8 cellular contexts compared by ENCODE assay signal in the genomic region with DNA sequence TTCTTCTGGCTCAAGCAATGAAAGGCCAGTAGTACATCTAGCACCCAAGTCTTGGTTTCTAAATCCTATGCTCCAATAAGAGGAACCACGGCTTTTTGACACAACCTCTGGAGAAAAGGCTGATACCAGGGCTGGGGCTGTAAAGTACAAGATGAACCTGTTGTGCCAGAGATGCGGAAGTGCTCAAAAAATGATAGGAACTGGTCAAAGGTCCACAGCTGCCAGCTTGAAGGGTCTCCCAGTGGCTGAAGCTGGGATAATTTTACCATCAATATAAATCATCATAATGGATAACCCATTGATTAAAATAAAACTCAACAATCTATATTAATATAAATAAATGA. TPM values are rescaled to one million over a fixed set of nuclear protein-coding genes. Genes with fewer than 3 reads are reported as not detected.
DNase-seq lines count a peak whose midpoint lies in the region; ATAC-seq and TF ChIP-seq lines count a peak whose summit lies in the region.

No MANE protein-coding gene starts in this region.

- intact Hi-C loops in left ventricle myocardium inferior (cut with micrococcal nuclease) = no loop called here

- no peaks in the 10 kb centered on the region for H3K27me3 ChIP-seq in left ventricle myocardium inferior (ENCODE audit: low read depth)

- peak overlapping the region; percentile 82 for H3K27ac Mint-ChIP-seq in WTC11
- peak overlapping the region; percentile 91 for H3K27ac Mint-ChIP-seq in stimulated activated effector memory CD8-positive, alpha-beta T cell treated with anti-CD3 and anti-CD28 coated beads, Interleukin-12 subunit alpha, Interleukin-12 subunit beta, amount 100 ng/mL, for 72 hours

- POLR2A ChIA-PET in WTC11 (lab: Charles Lee) = interaction anchor here (0.6 kb wide), 1 partner anchor 1151 kb away, joined by 3 read pairs; no protein-coding TSS in a partner anchor

- CTCF ChIA-PET in WTC11 (lab: Charles Lee) = interaction anchor here (1.4 to 2.3 kb wide), 2 partner anchors 10 to 39 kb away, joined by 11 to 22 read pairs; no protein-coding TSS in a partner anchor

- DNase-seq in WTC11 (ENCODE audit: low spot score) = no peak
- DNase-seq in left ventricle myocardium inferior = no peak
- no peak for DNase-seq in stimulated activated effector memory CD8-positive, alpha-beta T cell treated with anti-CD3 and anti-CD28 coated beads, Interleukin-12 subunit alpha, Interleukin-12 subunit beta, amount 100 ng/mL, for 72 hours (ENCODE audit: low spot score in 2 of 2)
- DNase-seq in midbrain (lab: John Stamatoyannopoulos, UW) = no peak
- no peak for DNase-seq in stimulated activated CD4-positive, alpha-beta T cell treated with anti-CD3 and anti-CD28 coated beads, Interleukin-12 subunit alpha, Interleukin-12 subunit beta, amount 100 ng/mL, for 4 hours
- no peak for DNase-seq in NCI-H446 (lab: John Stamatoyannopoulos, UW)

- H3K9me3 ChIP-seq in left ventricle myocardium inferior (replicated peaks) = no peaks in the 10 kb centered on the region

- H3K36me3 Mint-ChIP-seq in WTC11 = no peaks in the 10 kb centered on the region
- H3K36me3 Mint-ChIP-seq in stimulated activated effector memory CD8-positive, alpha-beta T cell treated with anti-CD3 and anti-CD28 coated beads, Interleukin-12 subunit alpha, Interleukin-12 subunit beta, amount 100 ng/mL, for 72 hours = peaks cover 11% of the 10 kb centered on the region

- H3K27ac ChIP-seq in left ventricle myocardium inferior (replicated peaks) = peak overlapping the region; percentile 92

- no peaks in the 10 kb centered on the region for H3K36me3 ChIP-seq in left ventricle myocardium inferior

- TF ChIP-seq CTCF in GM12875 (IDR thresholded peaks at IDR 0.05; ENCODE audit: borderline replicate concordance, insufficient read depth, low read depth, low read length) (no peak), WTC11 (IDR thresholded peaks at IDR 0.05) (no peak), left ventricle myocardium inferior (IDR thresholded peaks at IDR 0.05; ENCODE audit: borderline replicate concordance) (no peak)

- peaks cover 14% of the 10 kb centered on the region for H3K4me1 Mint-ChIP-seq in WTC11
- H3K4me1 Mint-ChIP-seq in stimulated activated effector memory CD8-positive, alpha-beta T cell treated with anti-CD3 and anti-CD28 coated beads, Interleukin-12 subunit alpha, Interleukin-12 subunit beta, amount 100 ng/mL, for 72 hours = peaks cover 25% of the 10 kb centered on the region

- ATAC-seq in HG03521 (IDR thresholded peaks at IDR 0.05; ENCODE audit: unreplicated experiment) (peak; percentile 1), WTC11 (no peak)
- ATAC-seq in stimulated activated effector memory CD8-positive, alpha-beta T cell treated with anti-CD3 and anti-CD28 coated beads, Interleukin-12 subunit alpha, Interleukin-12 subunit beta, amount 100 ng/mL, for 72 hours = no peak

- peak overlapping the region; percentile 93 for H3K4me3 Mint-ChIP-seq in WTC11
- H3K4me3 Mint-ChIP-seq in stimulated activated effector memory CD8-positive, alpha-beta T cell treated with anti-CD3 and anti-CD28 coated beads, Interleukin-12 subunit alpha, Interleukin-12 subunit beta, amount 100 ng/mL, for 72 hours = peak overlapping the region; percentile 97

- no peaks in the 10 kb centered on the region; the same call in 1 of the 2 replicates for H3K27me3 Mint-ChIP-seq in WTC11 (ENCODE audit: low read depth)

- peak overlapping the region; percentile 91 for H3K4me3 ChIP-seq in GM12875 (ENCODE audit: low read depth, low read length)
- peak overlapping the region; percentile 79 for H3K4me3 ChIP-seq in left ventricle myocardium inferior

- no peaks in the 10 kb centered on the region for H3K9me3 Mint-ChIP-seq in WTC11
- H3K9me3 Mint-ChIP-seq in stimulated activated effector memory CD8-positive, alpha-beta T cell treated with anti-CD3 and anti-CD28 coated beads, Interleukin-12 subunit alpha, Interleukin-12 subunit beta, amount 100 ng/mL, for 72 hours = no peaks in the 10 kb centered on the region

- peaks cover 49% of the 10 kb centered on the region for H3K4me1 ChIP-seq in left ventricle myocardium inferior

TF ChIP-seq in WTC11, 78 proteins besides CTCF, POLR2A, EP300 and RAD21 (continues in another document):
- TF ChIP-seq JUN (CRISPR knock-in tag; IDR thresholded peaks at IDR 0.05) (no peak), SP1 (CRISPR knock-in tag; conservative IDR thresholded peaks at IDR 0.05) (no peak), NR3C1 (CRISPR knock-in tag; conservative IDR thresholded peaks at IDR 0.05; ENCODE audit: low read depth) (no peak), TEAD4 (CRISPR knock-in tag; IDR thresholded peaks at IDR 0.05) (no peak), GTF2I (CRISPR knock-in tag; conservative IDR thresholded peaks at IDR 0.05) (no peak), FOXJ3 (CRISPR knock-in tag; IDR thresholded peaks at IDR 0.05; ENCODE audit: borderline replicate concordance) (no peak)
- TF ChIP-seq, protein P1, sequence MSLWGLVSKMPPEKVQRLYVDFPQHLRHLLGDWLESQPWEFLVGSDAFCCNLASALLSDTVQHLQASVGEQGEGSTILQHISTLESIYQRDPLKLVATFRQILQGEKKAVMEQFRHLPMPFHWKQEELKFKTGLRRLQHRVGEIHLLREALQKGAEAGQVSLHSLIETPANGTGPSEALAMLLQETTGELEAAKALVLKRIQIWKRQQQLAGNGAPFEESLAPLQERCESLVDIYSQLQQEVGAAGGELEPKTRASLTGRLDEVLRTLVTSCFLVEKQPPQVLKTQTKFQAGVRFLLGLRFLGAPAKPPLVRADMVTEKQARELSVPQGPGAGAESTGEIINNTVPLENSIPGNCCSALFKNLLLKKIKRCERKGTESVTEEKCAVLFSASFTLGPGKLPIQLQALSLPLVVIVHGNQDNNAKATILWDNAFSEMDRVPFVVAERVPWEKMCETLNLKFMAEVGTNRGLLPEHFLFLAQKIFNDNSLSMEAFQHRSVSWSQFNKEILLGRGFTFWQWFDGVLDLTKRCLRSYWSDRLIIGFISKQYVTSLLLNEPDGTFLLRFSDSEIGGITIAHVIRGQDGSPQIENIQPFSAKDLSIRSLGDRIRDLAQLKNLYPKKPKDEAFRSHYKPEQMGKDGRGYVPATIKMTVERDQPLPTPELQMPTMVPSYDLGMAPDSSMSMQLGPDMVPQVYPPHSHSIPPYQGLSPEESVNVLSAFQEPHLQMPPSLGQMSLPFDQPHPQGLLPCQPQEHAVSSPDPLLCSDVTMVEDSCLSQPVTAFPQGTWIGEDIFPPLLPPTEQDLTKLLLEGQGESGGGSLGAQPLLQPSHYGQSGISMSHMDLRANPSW (CRISPR knock-in tag; conservative IDR thresholded peaks at IDR 0.05; ENCODE audit: low read depth) = no peak
- TF ChIP-seq, protein P2, sequence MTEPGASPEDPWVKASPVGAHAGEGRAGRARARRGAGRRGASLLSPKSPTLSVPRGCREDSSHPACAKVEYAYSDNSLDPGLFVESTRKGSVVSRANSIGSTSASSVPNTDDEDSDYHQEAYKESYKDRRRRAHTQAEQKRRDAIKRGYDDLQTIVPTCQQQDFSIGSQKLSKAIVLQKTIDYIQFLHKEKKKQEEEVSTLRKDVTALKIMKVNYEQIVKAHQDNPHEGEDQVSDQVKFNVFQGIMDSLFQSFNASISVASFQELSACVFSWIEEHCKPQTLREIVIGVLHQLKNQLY (CRISPR knock-in tag; IDR thresholded peaks at IDR 0.05) = no peak
- TF ChIP-seq, protein P3, sequence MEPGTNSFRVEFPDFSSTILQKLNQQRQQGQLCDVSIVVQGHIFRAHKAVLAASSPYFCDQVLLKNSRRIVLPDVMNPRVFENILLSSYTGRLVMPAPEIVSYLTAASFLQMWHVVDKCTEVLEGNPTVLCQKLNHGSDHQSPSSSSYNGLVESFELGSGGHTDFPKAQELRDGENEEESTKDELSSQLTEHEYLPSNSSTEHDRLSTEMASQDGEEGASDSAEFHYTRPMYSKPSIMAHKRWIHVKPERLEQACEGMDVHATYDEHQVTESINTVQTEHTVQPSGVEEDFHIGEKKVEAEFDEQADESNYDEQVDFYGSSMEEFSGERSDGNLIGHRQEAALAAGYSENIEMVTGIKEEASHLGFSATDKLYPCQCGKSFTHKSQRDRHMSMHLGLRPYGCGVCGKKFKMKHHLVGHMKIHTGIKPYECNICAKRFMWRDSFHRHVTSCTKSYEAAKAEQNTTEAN (CRISPR knock-in tag; IDR thresholded peaks at IDR 0.05) = no peak
- TF ChIP-seq, protein P4, sequence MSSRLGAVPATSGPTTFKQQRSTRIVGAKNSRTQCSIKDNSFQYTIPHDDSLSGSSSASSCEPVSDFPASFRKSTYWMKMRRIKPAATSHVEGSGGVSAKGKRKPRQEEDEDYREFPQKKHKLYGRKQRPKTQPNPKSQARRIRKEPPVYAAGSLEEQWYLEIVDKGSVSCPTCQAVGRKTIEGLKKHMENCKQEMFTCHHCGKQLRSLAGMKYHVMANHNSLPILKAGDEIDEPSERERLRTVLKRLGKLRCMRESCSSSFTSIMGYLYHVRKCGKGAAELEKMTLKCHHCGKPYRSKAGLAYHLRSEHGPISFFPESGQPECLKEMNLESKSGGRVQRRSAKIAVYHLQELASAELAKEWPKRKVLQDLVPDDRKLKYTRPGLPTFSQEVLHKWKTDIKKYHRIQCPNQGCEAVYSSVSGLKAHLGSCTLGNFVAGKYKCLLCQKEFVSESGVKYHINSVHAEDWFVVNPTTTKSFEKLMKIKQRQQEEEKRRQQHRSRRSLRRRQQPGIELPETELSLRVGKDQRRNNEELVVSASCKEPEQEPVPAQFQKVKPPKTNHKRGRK (CRISPR knock-in tag; IDR thresholded peaks at IDR 0.05; ENCODE audit: borderline replicate concordance) = no peak
- TF ChIP-seq, protein P5, sequence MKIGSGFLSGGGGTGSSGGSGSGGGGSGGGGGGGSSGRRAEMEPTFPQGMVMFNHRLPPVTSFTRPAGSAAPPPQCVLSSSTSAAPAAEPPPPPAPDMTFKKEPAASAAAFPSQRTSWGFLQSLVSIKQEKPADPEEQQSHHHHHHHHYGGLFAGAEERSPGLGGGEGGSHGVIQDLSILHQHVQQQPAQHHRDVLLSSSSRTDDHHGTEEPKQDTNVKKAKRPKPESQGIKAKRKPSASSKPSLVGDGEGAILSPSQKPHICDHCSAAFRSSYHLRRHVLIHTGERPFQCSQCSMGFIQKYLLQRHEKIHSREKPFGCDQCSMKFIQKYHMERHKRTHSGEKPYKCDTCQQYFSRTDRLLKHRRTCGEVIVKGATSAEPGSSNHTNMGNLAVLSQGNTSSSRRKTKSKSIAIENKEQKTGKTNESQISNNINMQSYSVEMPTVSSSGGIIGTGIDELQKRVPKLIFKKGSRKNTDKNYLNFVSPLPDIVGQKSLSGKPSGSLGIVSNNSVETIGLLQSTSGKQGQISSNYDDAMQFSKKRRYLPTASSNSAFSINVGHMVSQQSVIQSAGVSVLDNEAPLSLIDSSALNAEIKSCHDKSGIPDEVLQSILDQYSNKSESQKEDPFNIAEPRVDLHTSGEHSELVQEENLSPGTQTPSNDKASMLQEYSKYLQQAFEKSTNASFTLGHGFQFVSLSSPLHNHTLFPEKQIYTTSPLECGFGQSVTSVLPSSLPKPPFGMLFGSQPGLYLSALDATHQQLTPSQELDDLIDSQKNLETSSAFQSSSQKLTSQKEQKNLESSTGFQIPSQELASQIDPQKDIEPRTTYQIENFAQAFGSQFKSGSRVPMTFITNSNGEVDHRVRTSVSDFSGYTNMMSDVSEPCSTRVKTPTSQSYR (CRISPR knock-in tag; IDR thresholded peaks at IDR 0.05) = no peak

RNA-seq across cellular contexts. Expression of a gene that starts 0.6 kb away (rescaled TPM):
- 2.6 to 4.5 TPM (median 3.3 TPM) in 3 replicates for total RNA-seq in WTC11 (2021)
- total RNA-seq in left ventricle myocardium inferior = 58.6 TPM

RNA-seq across cellular contexts. Expression of a gene that starts 39.1 kb away (rescaled TPM):
- 80.9 to 97.7 TPM (median 84.3 TPM) in 3 replicates for total RNA-seq in WTC11 (2021)
- total RNA-seq in left ventricle myocardium inferior = 4.8 TPM

Comparison
In these comparisons a context has a peak if more than half of its experiments do, and no peak if none do; other contexts are left out.
1. RNA of a gene that starts 0.6 kb away (total RNA-seq): 58.6 TPM in left ventricle myocardium inferior (single experiment); 2.6 to 4.5 TPM in WTC11; every median in the first group is over 10 times any median in the second.
2. RNA of a gene that starts 39.1 kb away (total RNA-seq): 80.9 to 97.7 TPM in WTC11; 4.8 TPM in left ventricle myocardium inferior (single experiment); every median in the first group is over 10 times any median in the second.